Comparison of ENCODE assay signal across 1 cellular context in genomic region chr11:60844045-60844869, GRCh38.
TF ChIP-seq lines count a peak whose summit lies in the region.

No MANE protein-coding gene starts in this region.

TF ChIP-seq in IMR-90, 13 proteins besides CTCF, POLR2A, EP300 and RAD21 (continued from another document):
- TF ChIP-seq ELK1 (IDR thresholded peaks at IDR 0.05; ENCODE audit: borderline replicate concordance, low read depth, low read length) (no peak), RCOR1 (IDR thresholded peaks at IDR 0.05; ENCODE audit: insufficient replicate concordance, low read length) (no peak), FOS (IDR thresholded peaks at IDR 0.05; ENCODE audit: low read depth, low read length) (no peak), MXI1 (IDR thresholded peaks at IDR 0.05; ENCODE audit: borderline replicate concordance, low read depth, low read length) (no peak), CHD1 (IDR thresholded peaks at IDR 0.05; ENCODE audit: low read depth, low read length) (no peak)
